16 cellular contexts compared by ENCODE assay signal in the genomic region with DNA sequence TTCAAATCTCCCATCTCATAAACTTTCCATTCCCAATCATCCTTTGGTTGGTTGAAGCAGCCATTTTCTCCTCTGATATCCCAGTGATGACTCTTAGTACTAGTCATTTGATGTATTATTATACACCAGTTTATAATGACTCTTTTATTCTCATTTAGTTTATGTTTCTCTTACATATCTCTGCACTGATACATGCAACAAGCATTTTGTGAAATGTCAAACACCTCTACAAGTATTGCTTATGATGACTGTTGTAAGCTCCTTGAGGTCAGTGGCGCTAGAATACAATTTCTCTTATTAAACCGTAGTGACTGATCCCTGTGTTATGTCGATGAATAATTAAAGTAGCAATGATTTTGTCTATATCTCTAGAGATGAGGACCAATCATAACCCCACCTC.
A peak's percentile ranks its signal among the peaks of the same experiment; 100 is the strongest.
DNase-seq lines count a peak whose midpoint lies in the region; ATAC-seq and TF ChIP-seq lines count a peak whose summit lies in the region.
"Had no signal": no experiment of that assay in that cellular context is flagged by ENCODE, and none has a peak within 500 bp of the region (broad histone marks: within the 10 kb centered on the region; RNA-seq: fewer than 3 reads in every experiment).

No MANE protein-coding gene starts in this region.

- TF ChIP-seq CTCF in CD4-positive, alpha-beta T cell (IDR thresholded peaks at IDR 0.05), result no peak
- no peak for TF ChIP-seq CTCF in PC-3 (conservative IDR thresholded peaks at IDR 0.05; ENCODE audit: low read depth, low read length)

- H3K27ac ChIP-seq in CD4-positive, alpha-beta T cell (ENCODE audit: low read depth, low read length), result no peak overlapping the region
- peak overlapping the region; percentile 15; the same call in 1 of the 2 replicates for H3K27ac ChIP-seq in PC-3 (ENCODE audit: low read length)
- peak overlapping the region; percentile 99 for H3K27ac ChIP-seq in epithelial cell of prostate
- H3K27ac ChIP-seq in trophoblast cell (ENCODE audit: low read depth, low read length), result peak overlapping the region; percentile 87
- H3K27ac ChIP-seq in effector memory CD4-positive, alpha-beta T cell (ENCODE audit: insufficient read depth, low read length, poor library complexity, severe bottlenecking), result no peak overlapping the region
- H3K27ac ChIP-seq: SJSA1 had no signal

- no peak overlapping the region for H3K4me3 Mint-ChIP-seq in CD4-positive, alpha-beta T cell
- no peak overlapping the region for H3K4me3 Mint-ChIP-seq in T-helper 2 cell treated with Interferon-gamma antibody and Interleukin-4, amounts not matched to agents 5 μg/mL and 100 μg/mL, for 36 hours
- H3K4me3 Mint-ChIP-seq: activated CD8-positive, alpha-beta T cell treated with anti-CD3 and anti-CD28 coated beads for 36 hours had no signal

- no peak overlapping the region for H2AFZ ChIP-seq in PC-3 (ENCODE audit: low read length)
- no peak overlapping the region for H2AFZ ChIP-seq in trophoblast cell (ENCODE audit: insufficient read depth, low read length, poor library complexity)

- no peak overlapping the region for H4K12ac ChIP-seq in trophoblast cell (ENCODE audit: low read depth, low read length)

- H3K27me3 Mint-ChIP-seq in CD4-positive, alpha-beta T cell, result no peaks in the 10 kb centered on the region
- H3K27me3 Mint-ChIP-seq in T-helper 2 cell treated with Interferon-gamma antibody and Interleukin-4, amounts not matched to agents 5 μg/mL and 100 μg/mL, for 36 hours (ENCODE audit: low read depth), result no peaks in the 10 kb centered on the region
- H3K27me3 Mint-ChIP-seq: activated CD8-positive, alpha-beta T cell treated with anti-CD3 and anti-CD28 coated beads for 36 hours had no signal

- peaks cover 65% of the 10 kb centered on the region for H3K4me1 ChIP-seq in PC-3 (ENCODE audit: insufficient read depth, low read length)
- H3K4me1 ChIP-seq in trophoblast cell (ENCODE audit: control insufficient read depth in 1 of 2, insufficient read depth in 2 of 2, low read length in 2 of 2), result peaks cover 20 to 28% of the 10 kb centered on the region in 2 experiments
- H3K4me1 ChIP-seq in effector memory CD4-positive, alpha-beta T cell (ENCODE audit: control insufficient read depth, insufficient read depth, low read length, poor library complexity, severe bottlenecking), result peaks cover 40% of the 10 kb centered on the region

- POLR2A ChIA-PET in CD4-positive, alpha-beta T cell (lab: Charles Lee), result interaction anchor here (3.0 kb wide), 1 partner anchor 9 kb away, joined by 14 read pairs; no protein-coding TSS in a partner anchor
- POLR2A ChIA-PET in PC-3 (lab: Charles Lee; ENCODE audit: unreplicated experiment), result no interaction called here

- H3K36me3 Mint-ChIP-seq in CD4-positive, alpha-beta T cell (ENCODE audit: low read depth), result no peaks in the 10 kb centered on the region
- H3K36me3 Mint-ChIP-seq in T-helper 2 cell treated with Interferon-gamma antibody and Interleukin-4, amounts not matched to agents 5 μg/mL and 100 μg/mL, for 36 hours (ENCODE audit: low read depth), result peaks cover 7% of the 10 kb centered on the region

- DNase-seq in CD4-positive, alpha-beta T cell, result no peak
- no peak for DNase-seq in PC-3
- DNase-seq in epithelial cell of prostate (ENCODE audit: low read depth, low spot score), result no peak
- DNase-seq in trophoblast cell, result peak in 1 of 2 donors; percentile 35
- no peak for DNase-seq in effector memory CD4-positive, alpha-beta T cell
- DNase-seq in activated CD8-positive, alpha-beta memory T cell treated with anti-CD3 and anti-CD28 coated beads, Interleukin-2, amount 50 U/mL, for 4 hours, result no peak
- no peak for DNase-seq in iPS-NIHi11 (ENCODE audit: low spot score)
- no peak for DNase-seq in T-helper 2 cell treated with Interferon-gamma antibody and Interleukin-4, amounts not matched to agents 5 μg/mL and 100 μg/mL, for 36 hours (ENCODE audit: low spot score)
- DNase-seq: activated CD8-positive, alpha-beta T cell treated with anti-CD3 and anti-CD28 coated beads for 36 hours; AML-193; hypothalamus; left ventricle myocardium inferior; NCI-H1694 had no signal

- peaks cover 24% of the 10 kb centered on the region for H3K79me1 ChIP-seq in trophoblast cell (ENCODE audit: low read length)

- BruUV-seq in PC-3 (replicated peaks; lab: Mats Ljungman, UMichigan), result no TSS peak

- no peaks in the 10 kb centered on the region for H3K9me3 ChIP-seq in CD4-positive, alpha-beta T cell (ENCODE audit: control insufficient read depth, low read length)
- H3K9me3 ChIP-seq in PC-3 (ENCODE audit: low read length) (no peaks in the 10 kb centered on the region), trophoblast cell (ENCODE audit: insufficient read depth, low read depth, low read length) (no peaks in the 10 kb centered on the region)
- no peaks in the 10 kb centered on the region for H3K9me3 ChIP-seq in effector memory CD4-positive, alpha-beta T cell (ENCODE audit: control insufficient read depth, low read length)
- H3K9me3 ChIP-seq: ascending aorta, left ventricle myocardium inferior, SJSA1 had no signal

- H3K27me3 ChIP-seq in CD4-positive, alpha-beta T cell (ENCODE audit: control insufficient read depth, insufficient read depth, low read length), result no peaks in the 10 kb centered on the region
- H3K27me3 ChIP-seq in PC-3 (ENCODE audit: low read length), result no peaks in the 10 kb centered on the region
- no peaks in the 10 kb centered on the region for H3K27me3 ChIP-seq in trophoblast cell (ENCODE audit: insufficient read depth, low read length)
- H3K27me3 ChIP-seq in effector memory CD4-positive, alpha-beta T cell (replicated peaks; ENCODE audit: control insufficient read depth, insufficient read depth, low read length, poor library complexity, severe bottlenecking), result no peaks in the 10 kb centered on the region
- H3K27me3 ChIP-seq: ascending aorta, SJSA1 had no signal

- H3F3A ChIP-seq in PC-3 (ENCODE audit: low read length, unreplicated experiment), result peaks cover 3% of the 10 kb centered on the region

- H2BK12ac ChIP-seq in trophoblast cell (ENCODE audit: low read length), result no peak overlapping the region

- ATAC-seq in CD4-positive, alpha-beta T cell (ENCODE audit: poor library complexity), result no peak
- no peak for ATAC-seq in PC-3
- ATAC-seq: activated CD8-positive, alpha-beta T cell treated with anti-CD3 and anti-CD28 coated beads for 36 hours had no signal

- no peak overlapping the region for H3K23ac ChIP-seq in trophoblast cell (ENCODE audit: low read length)

- H3K27ac Mint-ChIP-seq in CD4-positive, alpha-beta T cell, result peak overlapping the region; percentile 96
- no peak overlapping the region for H3K27ac Mint-ChIP-seq in T-helper 2 cell treated with Interferon-gamma antibody and Interleukin-4, amounts not matched to agents 5 μg/mL and 100 μg/mL, for 36 hours
- H3K27ac Mint-ChIP-seq: activated T-helper 2 cell treated with anti-CD3 and anti-CD28 coated beads, Interferon-gamma antibody, Interleukin-2, Interleukin-4, amounts not matched to agents 10 μg/mL and 5 μg/mL and 100 μg/mL, durations not matched to agents 14 hours and 24 hours and 36 hours had no signal

- H3K36me3 ChIP-seq in PC-3 (ENCODE audit: low read depth, low read length), result no peaks in the 10 kb centered on the region
- H3K36me3 ChIP-seq in trophoblast cell (ENCODE audit: control insufficient read depth in 1 of 2, insufficient read depth in 2 of 2, low read length in 2 of 2), result no peaks in the 10 kb centered on the region
- H3K36me3 ChIP-seq in effector memory CD4-positive, alpha-beta T cell (ENCODE audit: control insufficient read depth, insufficient read depth, low read length), result no peaks in the 10 kb centered on the region
- H3K36me3 ChIP-seq: ascending aorta, left ventricle myocardium inferior, SJSA1 had no signal

- no peak overlapping the region for H4K91ac ChIP-seq in trophoblast cell (ENCODE audit: low read depth, low read length)

- no peak overlapping the region for H3K4ac ChIP-seq in trophoblast cell (ENCODE audit: low read depth, low read length)

- no peak overlapping the region for H3K4me3 ChIP-seq in PC-3 (ENCODE audit: low read length)
- no peak overlapping the region for H3K4me3 ChIP-seq in trophoblast cell (ENCODE audit: low read depth, low read length)
- no peak overlapping the region for H3K4me3 ChIP-seq in effector memory CD4-positive, alpha-beta T cell (ENCODE audit: insufficient read depth, low read depth, low read length, poor library complexity, severe bottlenecking)
- H3K4me3 ChIP-seq: ascending aorta, left ventricle myocardium inferior, SJSA1 had no signal

- no peak overlapping the region for H3K9ac ChIP-seq in PC-3 (ENCODE audit: low read length)
- no peak overlapping the region for H3K9ac ChIP-seq in trophoblast cell (ENCODE audit: low read length)

- no peak overlapping the region for H2BK5ac ChIP-seq in trophoblast cell (ENCODE audit: low read depth, low read length, poor library complexity)

- H2BK120ac ChIP-seq in trophoblast cell (ENCODE audit: insufficient read depth, low read length, poor library complexity), result no peak overlapping the region

- H3K4me1 Mint-ChIP-seq in CD4-positive, alpha-beta T cell (ENCODE audit: low read depth), result peaks cover 86% of the 10 kb centered on the region
- peaks cover 61% of the 10 kb centered on the region for H3K4me1 Mint-ChIP-seq in T-helper 2 cell treated with Interferon-gamma antibody and Interleukin-4, amounts not matched to agents 5 μg/mL and 100 μg/mL, for 36 hours (ENCODE audit: low read depth)

- CTCF ChIA-PET in CD4-positive, alpha-beta T cell (lab: Charles Lee), result no interaction called here
- CTCF ChIA-PET in PC-3 (lab: Charles Lee), result no interaction called here

- H3K4me2 ChIP-seq in PC-3 (ENCODE audit: low read length) (peak overlapping the region; percentile 62; the same call in 1 of the 2 replicates), trophoblast cell (ENCODE audit: low read length) (no peak overlapping the region)

- H2AK5ac ChIP-seq in trophoblast cell (ENCODE audit: low read length), result no peak overlapping the region

- no peak overlapping the region for H3K18ac ChIP-seq in trophoblast cell (ENCODE audit: low read length)

- no CpG with 5 or more reads among the region's 3 CpGs for WGBS in trophoblast cell (ENCODE audit: extremely low coverage, insufficient coverage, insufficient read length)

- intact Hi-C loops in CD4-positive, alpha-beta T cell (cut with DNase I, micrococcal nuclease), result loop anchor here in 1 of 2 experiments (5.0 to 10.0 kb wide), 5 partner anchors 49 to 543 kb away; partner anchors contain the start of gene TBL1XR1
- intact Hi-C loops in PC-3 (cut with micrococcal nuclease), result loop anchor here (10.0 kb wide), 3 partner anchors 121 to 789 kb away; no protein-coding TSS in a partner anchor

- no peaks in the 10 kb centered on the region for H3K9me3 Mint-ChIP-seq in CD4-positive, alpha-beta T cell
- H3K9me3 Mint-ChIP-seq in T-helper 2 cell treated with Interferon-gamma antibody and Interleukin-4, amounts not matched to agents 5 μg/mL and 100 μg/mL, for 36 hours, result peaks cover 6% of the 10 kb centered on the region
- H3K9me3 Mint-ChIP-seq: activated CD8-positive, alpha-beta T cell treated with anti-CD3 and anti-CD28 coated beads for 36 hours; activated T-helper 2 cell treated with anti-CD3 and anti-CD28 coated beads, Interferon-gamma antibody, Interleukin-2, Interleukin-4, amounts not matched to agents 10 μg/mL and 5 μg/mL and 100 μg/mL, durations not matched to agents 14 hours and 24 hours and 36 hours had no signal

- no peaks in the 10 kb centered on the region for H3K79me2 ChIP-seq in PC-3 (ENCODE audit: low read length)
- no peaks in the 10 kb centered on the region for H3K79me2 ChIP-seq in trophoblast cell (ENCODE audit: control insufficient read depth, insufficient read depth, low read length, poor library complexity)

- H4K8ac ChIP-seq in trophoblast cell (ENCODE audit: low read depth, low read length), result no peak overlapping the region

- H3K9me2 ChIP-seq in PC-3 (replicated peaks; ENCODE audit: low read length), result no peaks in the 10 kb centered on the region

- H3K14ac ChIP-seq in trophoblast cell (ENCODE audit: low read length), result no peak overlapping the region

- H4K20me1 ChIP-seq in PC-3 (ENCODE audit: low read length), result no peaks in the 10 kb centered on the region

Comparison
In these comparisons a context has a peak if more than half of its experiments do, and no peak if none do; other contexts are left out.
1. H3K27ac ChIP-seq: peak in PC-3 (single experiment), epithelial cell of prostate (single experiment) and trophoblast cell (single experiment); none in CD4-positive, alpha-beta T cell (single experiment) and effector memory CD4-positive, alpha-beta T cell (single experiment).